Comparison of ENCODE assay signal across 8 cellular contexts in the genomic region with DNA sequence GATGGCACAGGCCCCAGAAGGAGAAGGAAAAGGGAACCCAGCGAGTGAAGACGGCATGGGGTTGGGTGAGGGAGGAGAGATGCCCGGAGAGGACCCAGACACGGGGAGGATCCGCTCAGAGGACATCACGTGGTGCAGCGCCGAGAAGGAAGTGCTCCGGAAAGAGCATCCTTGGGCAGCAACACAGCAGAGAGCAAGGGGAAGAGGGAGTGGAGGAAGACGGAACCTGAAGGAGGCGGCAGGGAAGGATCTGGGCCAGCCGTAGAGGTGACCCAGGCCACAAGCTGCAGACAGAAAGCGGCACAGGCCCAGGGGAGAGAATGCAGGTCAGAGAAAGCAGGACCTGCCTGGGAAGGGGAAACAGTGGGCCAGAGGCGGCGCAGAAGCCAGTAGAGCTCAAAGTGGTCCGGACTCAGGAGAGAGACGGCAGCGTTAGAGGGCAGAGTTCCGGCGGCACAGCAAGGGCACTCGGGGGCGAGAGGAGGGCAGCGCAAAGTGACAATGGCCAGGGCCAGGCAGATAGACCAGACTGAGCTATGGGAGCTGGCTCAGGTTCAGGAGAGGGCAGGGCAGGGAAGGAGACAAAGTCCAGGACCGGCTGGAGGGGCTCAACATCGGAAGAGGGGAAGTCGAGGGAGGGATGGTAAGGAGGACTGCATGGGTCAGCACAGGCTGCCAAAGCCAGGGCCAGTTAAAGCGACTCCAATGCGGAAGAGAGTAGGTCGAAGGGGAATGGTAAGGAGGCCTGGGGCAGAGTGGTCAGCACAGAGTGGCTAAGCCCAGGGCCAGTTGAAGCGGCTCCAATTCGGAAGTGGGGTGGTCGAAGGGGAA. TPM values are rescaled to one million over a fixed set of nuclear protein-coding genes. Genes with fewer than 3 reads are reported as not detected.
DNase-seq lines count a peak whose midpoint lies in the region; ATAC-seq and TF ChIP-seq lines count a peak whose summit lies in the region.

No MANE protein-coding gene starts in this region.

- peaks cover 55% of the 10 kb centered on the region for H3K4me1 Mint-ChIP-seq in activated T-cell treated with anti-CD3 and anti-CD28 coated beads, Interleukin-2, amount 50 U/mL, for 72 hours (ENCODE audit: low read depth)

- H3K27me3 Mint-ChIP-seq in activated T-cell treated with anti-CD3 and anti-CD28 coated beads, Interleukin-2, amount 50 U/mL, for 72 hours (ENCODE audit: low read depth) = no peaks in the 10 kb centered on the region

- H3K9ac ChIP-seq in fibroblast of lung (ENCODE audit: insufficient read depth, low read length) (peak overlapping the region; percentile 91), stomach smooth muscle (ENCODE audit: low read length in 2 of 2) (peak overlapping the region; percentile 95 to 97)

- H3K36me3 ChIP-seq in fibroblast of lung (ENCODE audit: control insufficient read depth, insufficient read depth, low read length) (peaks cover 4% of the 10 kb centered on the region), stomach smooth muscle (ENCODE audit: control insufficient read depth in 2 of 2, insufficient read depth in 2 of 2, low read length in 2 of 2) (peaks cover 0 to 3% of the 10 kb centered on the region in 2 donors)

- in situ Hi-C loops in GM13976 (cut with MboI; ENCODE audit: low sequenced_read_pairs, unreplicated experiment) = no loop called here

- H2AFZ ChIP-seq in fibroblast of lung (ENCODE audit: low read length) = no peak overlapping the region

- no peaks in the 10 kb centered on the region for H3K9me3 Mint-ChIP-seq in activated T-cell treated with anti-CD3 and anti-CD28 coated beads, Interleukin-2, amount 50 U/mL, for 72 hours

- H3K4me1 ChIP-seq in fibroblast of lung (ENCODE audit: control insufficient read depth, extremely low read depth, insufficient read depth, low read length) = peaks cover 19% of the 10 kb centered on the region
- H3K4me1 ChIP-seq in stomach smooth muscle (ENCODE audit: control insufficient read depth, insufficient read depth, low read length) = peaks cover 58% of the 10 kb centered on the region

- H3K79me2 ChIP-seq in fibroblast of lung (ENCODE audit: control insufficient read depth, insufficient read depth, low read length) = peaks cover 54% of the 10 kb centered on the region

- no peaks in the 10 kb centered on the region for H3K27me3 ChIP-seq in fibroblast of lung (ENCODE audit: control insufficient read depth, insufficient read depth, low read length)
- no peaks in the 10 kb centered on the region for H3K27me3 ChIP-seq in stomach smooth muscle (ENCODE audit: control insufficient read depth in 1 of 2, insufficient read depth in 2 of 2, low read length in 2 of 2)

- H3K27ac ChIP-seq in 22Rv1 = peak overlapping the region; percentile 76
- H3K27ac ChIP-seq in fibroblast of lung (ENCODE audit: insufficient read depth, low read length) = peak overlapping the region; percentile 78
- H3K27ac ChIP-seq in stomach smooth muscle (ENCODE audit: low read length) = peak overlapping the region; percentile 98

- H3K4me3 ChIP-seq in fibroblast of lung (replicated peaks in 1 of 4; ENCODE audit: control extremely low read depth in 1 of 4, insufficient read depth in 1 of 4, low read depth in 3 of 4, low read length in 4 of 4) (peak overlapping the region; percentile 60 to 93 (median 80)), stomach smooth muscle (ENCODE audit: low read length in 2 of 2) (peak overlapping the region; percentile 94 to 97)

- peak overlapping the region; percentile 94 for H3K4me2 ChIP-seq in fibroblast of lung (ENCODE audit: extremely low read depth, insufficient read depth, low read length)

- peak overlapping the region; percentile 89 to 100 for H3K4me3 Mint-ChIP-seq in activated T-cell treated with anti-CD3 and anti-CD28 coated beads, Interleukin-2, amount 50 U/mL, for 72 hours

- no peaks in the 10 kb centered on the region for H4K20me1 ChIP-seq in fibroblast of lung (ENCODE audit: control insufficient read depth, extremely low read depth, insufficient read depth, low read length)

- TF ChIP-seq CTCF in 22Rv1 (IDR thresholded peaks at IDR 0.05) (no peak), GM13976 (IDR thresholded peaks at IDR 0.05; ENCODE audit: borderline replicate concordance, control extremely low read depth, extremely low read depth, insufficient read depth, missing control alignments) (no peak), fibroblast of lung (conservative IDR thresholded peaks at IDR 0.05 in 1 of 2, IDR thresholded peaks at IDR 0.05 in 1 of 2; ENCODE audit: low read depth in 1 of 2, low read length in 2 of 2) (no peak)

- peak overlapping the region; percentile 49 for H3K27ac Mint-ChIP-seq in activated T-cell treated with anti-CD3 and anti-CD28 coated beads, Interleukin-2, amount 50 U/mL, for 72 hours

- peak; percentile 79 for DNase-seq in GM13976 (ENCODE audit: low spot score)
- DNase-seq in NOMO-1 treated with dmso at 0.1 percent for 144 hours (lab: John Stamatoyannopoulos, UW; ENCODE audit: unreplicated experiment) = peak; percentile 66
- peak; percentile 56 to 62 for DNase-seq in activated T-cell treated with anti-CD3 and anti-CD28 coated beads, Interleukin-2, amount 50 U/mL, for 72 hours
- DNase-seq in fibroblast of lung (ENCODE audit: low read depth in 2 of 2) = peak; percentile 60 to 63
- DNase-seq in myocyte (ENCODE audit: low read depth) = peak; percentile 54
- DNase-seq in NCI-H2029 (lab: John Stamatoyannopoulos, UW) = no peak

- H3K9me3 ChIP-seq in fibroblast of lung (ENCODE audit: control insufficient read depth, insufficient read depth, low read depth, low read length) (no peaks in the 10 kb centered on the region), stomach smooth muscle (ENCODE audit: control insufficient read depth in 2 of 2, low read length in 2 of 2) (no peaks in the 10 kb centered on the region)

- peak; percentile 31 to 59 for ATAC-seq in activated T-cell treated with anti-CD3 and anti-CD28 coated beads, Interleukin-2, amount 50 U/mL, for 72 hours (replicated peaks in 1 of 2)

- H3K36me3 Mint-ChIP-seq in activated T-cell treated with anti-CD3 and anti-CD28 coated beads, Interleukin-2, amount 50 U/mL, for 72 hours (ENCODE audit: insufficient read depth in 2 of 2) = peaks cover 9 to 10% of the 10 kb centered on the region in 2 donors

RNA-seq across cellular contexts. Expression of a gene that starts 1.0 kb away (rescaled TPM):
- total RNA-seq in activated T-cell treated with anti-CD3 and anti-CD28 coated beads, Interleukin-2, amount 50 U/mL, for 72 hours = 10 to 100 TPM; 65.7 to 71.6 TPM
- total RNA-seq in fibroblast of lung (25.2 and 32.9 TPM in 2 replicates), myocyte (43.5 and 46.8 TPM in 2 replicates)
- 26.0 and 27.6 TPM in 2 replicates for polyA plus RNA-seq in fibroblast of lung
- 58.8 and 65.4 TPM in 2 replicates for polyA plus RNA-seq in fibroblast of lung (2012)
- 27.4 and 31.8 TPM in 2 replicates for polyA minus RNA-seq in fibroblast of lung (ENCODE audit: low replicate concordance)
- polyA plus RNA-seq in myocyte (2012) = 60.8 TPM

RNA-seq across cellular contexts. Expression of a gene that starts 32.6 kb away (rescaled TPM):
- total RNA-seq in activated T-cell treated with anti-CD3 and anti-CD28 coated beads, Interleukin-2, amount 50 U/mL, for 72 hours = 1 to 10 TPM in 1 of 2 donors, under 1 TPM in 1; 0.49 to 1.3 TPM
- 7.4 and 10.4 TPM in 2 replicates for total RNA-seq in fibroblast of lung
- polyA plus RNA-seq in fibroblast of lung = 1.4 and 1.7 TPM in 2 replicates
- 3.3 and 3.9 TPM in 2 replicates for polyA plus RNA-seq in fibroblast of lung (2012)
- polyA minus RNA-seq in fibroblast of lung (ENCODE audit: low replicate concordance) = not detected in 2 replicates
- total RNA-seq in myocyte = 4,534 and 4,610 TPM in 2 replicates
- polyA plus RNA-seq in myocyte (2012) = 2,366 TPM

RNA-seq across cellular contexts. Expression of a gene that starts 40.8 kb away (rescaled TPM):
- total RNA-seq in activated T-cell treated with anti-CD3 and anti-CD28 coated beads, Interleukin-2, amount 50 U/mL, for 72 hours = 1 to 10 TPM; 3.8 to 5.3 TPM
- total RNA-seq in fibroblast of lung (0.17 and 0.51 TPM in 2 replicates), myocyte (0.78 and 1.4 TPM in 2 replicates)
- polyA plus RNA-seq in fibroblast of lung = 1.9 and 2.2 TPM in 2 replicates
- 3.4 and 3.9 TPM in 2 replicates for polyA plus RNA-seq in fibroblast of lung (2012)
- polyA minus RNA-seq in fibroblast of lung (ENCODE audit: low replicate concordance) = 0.79 and 1.3 TPM in 2 replicates
- 2.2 TPM for polyA plus RNA-seq in myocyte (2012)

RNA-seq across cellular contexts. Expression of a gene that starts 41.1 kb away (rescaled TPM):
- under 1 TPM in 1 of 2 donors, not detected in 1; 0.91 TPM for total RNA-seq in activated T-cell treated with anti-CD3 and anti-CD28 coated beads, Interleukin-2, amount 50 U/mL, for 72 hours
- total RNA-seq in fibroblast of lung = not detected in 2 replicates
- polyA plus RNA-seq in fibroblast of lung = not detected in 2 replicates
- not detected in 2 replicates for polyA plus RNA-seq in fibroblast of lung (2012)
- not detected in 2 replicates for polyA minus RNA-seq in fibroblast of lung (ENCODE audit: low replicate concordance)
- 1.5 and 1.7 TPM in 2 replicates for total RNA-seq in myocyte
- polyA plus RNA-seq in myocyte (2012) = 0.88 TPM

RNA-seq across cellular contexts. Expression of a gene that starts 50.0 kb away (rescaled TPM):
- total RNA-seq in activated T-cell treated with anti-CD3 and anti-CD28 coated beads, Interleukin-2, amount 50 U/mL, for 72 hours = under 1 TPM; 0.46 TPM
- total RNA-seq in fibroblast of lung (under 0.01 and 0.17 TPM in 2 replicates), myocyte (0.94 and 1.4 TPM in 2 replicates)
- 0.16 and 0.18 TPM in 2 replicates for polyA plus RNA-seq in fibroblast of lung
- polyA plus RNA-seq in fibroblast of lung (2012) = 0.33 and 0.35 TPM in 2 replicates
- not detected in 2 replicates for polyA minus RNA-seq in fibroblast of lung (ENCODE audit: low replicate concordance)
- 2.0 TPM for polyA plus RNA-seq in myocyte (2012)

Comparison
In these comparisons a context has a peak if more than half of its experiments do, and no peak if none do; other contexts are left out.
1. RNA of a gene that starts 32.6 kb away (total RNA-seq): 4,534 to 4,610 TPM in myocyte; 7.4 to 10.4 TPM in fibroblast of lung and 0.49 to 1.3 TPM in activated T-cell treated with anti-CD3 and anti-CD28 coated beads, Interleukin-2, amount 50 U/mL, for 72 hours; every median in the first group is over 100 times any median in the second.
2. Peak in every context shown above with its lines, with median percentiles within 50 percentile points of each other: H3K27ac ChIP-seq.